17 cellular contexts compared by ENCODE assay signal in the genomic region with DNA sequence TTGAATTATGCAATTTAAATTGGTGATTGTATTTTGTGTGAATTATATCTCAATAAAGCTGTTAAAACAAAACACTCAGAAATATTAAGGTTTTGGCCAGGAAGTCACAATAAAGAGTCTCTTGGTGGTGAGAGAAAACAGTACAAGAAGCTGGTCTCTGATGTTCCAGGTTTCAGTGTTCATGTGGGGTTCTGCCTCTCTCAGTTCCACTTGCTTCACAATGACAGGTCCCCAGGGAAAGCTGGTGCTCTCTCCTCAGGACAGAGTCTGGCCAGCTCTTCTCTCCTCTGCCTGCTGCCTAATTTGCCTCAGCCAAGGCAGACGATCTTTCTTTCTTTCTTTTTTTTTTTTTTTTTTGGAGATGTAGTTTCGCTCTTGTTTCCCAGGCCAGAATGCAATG.
A peak's percentile ranks its signal among the peaks of the same experiment; 100 is the strongest.
DNase-seq lines count a peak whose midpoint lies in the region; ATAC-seq and TF ChIP-seq lines count a peak whose summit lies in the region.
"Had no signal": no experiment of that assay in that cellular context is flagged by ENCODE, and none has a peak within 500 bp of the region (broad histone marks: within the 10 kb centered on the region; RNA-seq: fewer than 3 reads in every experiment).

No MANE protein-coding gene starts in this region.

- no peak overlapping the region for H3K4me3 ChIP-seq in right cardiac atrium (ENCODE audit: low read length)
- no peak overlapping the region for H3K4me3 ChIP-seq in coronary artery

- 58% methylated on average over 2 of the region's 2 CpGs for WGBS in right cardiac atrium

- no peaks in the 10 kb centered on the region for H3K27me3 Mint-ChIP-seq in glutamatergic neuron (ENCODE audit: unreplicated experiment)
- H3K27me3 Mint-ChIP-seq: activated CD4-positive, alpha-beta T cell treated with anti-CD3 and anti-CD28 coated beads, Interleukin-2, amount 10 ng/mL, durations not matched to agents 24 days and 14 days had no signal

- H3K9me3 Mint-ChIP-seq in glutamatergic neuron (ENCODE audit: unreplicated experiment), result peaks cover 2% of the 10 kb centered on the region
- H3K9me3 Mint-ChIP-seq: activated CD4-positive, alpha-beta T cell treated with anti-CD3 and anti-CD28 coated beads, Interleukin-2, amount 10 ng/mL, durations not matched to agents 24 days and 14 days had no signal

- TF ChIP-seq CTCF in glutamatergic neuron (IDR thresholded peaks at IDR 0.05; ENCODE audit: partially characterized antibody, unreplicated experiment) (no peak), coronary artery (IDR thresholded peaks at IDR 0.05) (no peak)

- no peaks in the 10 kb centered on the region for H3K27me3 ChIP-seq in right cardiac atrium (ENCODE audit: control insufficient read depth, insufficient read depth)

- no peaks in the 10 kb centered on the region for H3K4me1 ChIP-seq in right cardiac atrium (ENCODE audit: control insufficient read depth, insufficient read depth, low read length)
- H3K4me1 ChIP-seq: parathyroid adenoma had no signal

- no peak overlapping the region for H3K4me3 Mint-ChIP-seq in glutamatergic neuron (ENCODE audit: unreplicated experiment)
- H3K4me3 Mint-ChIP-seq: activated CD4-positive, alpha-beta T cell treated with anti-CD3 and anti-CD28 coated beads, Interleukin-2, amount 10 ng/mL, durations not matched to agents 24 days and 14 days had no signal

- H3K4me1 Mint-ChIP-seq in glutamatergic neuron (ENCODE audit: low read depth, unreplicated experiment), result peaks cover 14% of the 10 kb centered on the region
- H3K4me1 Mint-ChIP-seq: activated CD4-positive, alpha-beta T cell treated with anti-CD3 and anti-CD28 coated beads, Interleukin-2, amount 10 ng/mL, durations not matched to agents 24 days and 14 days had no signal

- ATAC-seq in GM19035 (IDR thresholded peaks at IDR 0.05; ENCODE audit: unreplicated experiment) (peak; percentile 75), GM21576 (IDR thresholded peaks at IDR 0.05; ENCODE audit: unreplicated experiment) (peak; percentile 85), HG03095 (IDR thresholded peaks at IDR 0.05; ENCODE audit: unreplicated experiment) (peak; percentile 100), right cardiac atrium (no peak)

- intact Hi-C loops in right cardiac atrium (cut with DNase I), result no loop called here

- no peak overlapping the region for H3K27ac ChIP-seq in right cardiac atrium (ENCODE audit: low read length)
- no peak overlapping the region for H3K27ac ChIP-seq in coronary artery
- H3K27ac ChIP-seq: parathyroid adenoma had no signal

- no peak overlapping the region for H3K27ac Mint-ChIP-seq in glutamatergic neuron (ENCODE audit: unreplicated experiment)
- H3K27ac Mint-ChIP-seq: activated CD4-positive, alpha-beta T cell treated with anti-CD3 and anti-CD28 coated beads, Interleukin-2, amount 10 ng/mL, durations not matched to agents 24 days and 14 days had no signal

- no peaks in the 10 kb centered on the region for H3K9me3 ChIP-seq in right cardiac atrium (ENCODE audit: control insufficient read depth, low read length)

- peak; percentile 30 for DNase-seq in glutamatergic neuron
- no peak for DNase-seq in right cardiac atrium
- DNase-seq in coronary artery (ENCODE audit: low spot score), result no peak
- no peak for DNase-seq in hepatic stellate cell (ENCODE audit: low spot score)
- no peak for DNase-seq in activated CD4-positive, alpha-beta T cell treated with anti-CD3 and anti-CD28 coated beads, Interleukin-2, amount 50 U/mL, for 48 hours
- DNase-seq: activated CD4-positive, alpha-beta T cell treated with anti-CD3 and anti-CD28 coated beads, Interleukin-2, amount 10 ng/mL, durations not matched to agents 24 days and 14 days; activated naive CD4-positive, alpha-beta T cell; central memory CD4-positive, alpha-beta T cell; erythroblast; mesenchymal stem cell; MV-4-11; NCI-H748 treated with DMSO at 0.1 percent for 48 hours; stimulated activated CD4-positive, alpha-beta T cell treated with anti-CD3 and anti-CD28 coated beads, Interleukin-4, amount 100 ng/mL, for 1 hour had no signal

- H3K36me3 Mint-ChIP-seq in glutamatergic neuron (ENCODE audit: unreplicated experiment), result no peaks in the 10 kb centered on the region

Comparison
In these comparisons a context has a peak if more than half of its experiments do, and no peak if none do; other contexts are left out.
1. ATAC-seq: peak in GM19035 (single experiment), GM21576 (single experiment) and HG03095 (single experiment); none in right cardiac atrium (0 of 2).